In the genomic region with DNA sequence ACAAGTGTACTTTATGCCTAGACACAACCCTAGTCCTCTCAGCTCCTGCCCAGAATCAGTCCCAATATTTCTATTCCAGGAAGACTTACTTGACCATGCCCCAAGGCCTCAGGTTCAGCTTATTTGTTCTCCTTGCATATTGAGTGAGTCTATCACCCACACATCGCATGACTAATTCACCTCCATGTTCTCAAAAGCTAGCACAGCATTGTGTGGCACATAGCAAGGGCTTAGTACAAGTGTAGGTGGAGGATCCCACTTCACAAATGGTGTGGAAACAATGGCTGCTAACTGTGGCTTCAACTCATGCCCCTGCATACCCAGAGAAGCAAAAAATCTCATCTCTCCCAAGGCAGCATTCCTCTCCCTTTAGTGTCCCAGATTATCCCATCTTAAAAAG, we compare ENCODE assay signal across 23 cellular contexts.
"Had no signal": no experiment of that assay in that cellular context is flagged by ENCODE, and none has a peak within 500 bp of the region (broad histone marks: within the 10 kb centered on the region; RNA-seq: fewer than 3 reads in every experiment).

No MANE protein-coding gene starts in this region.

- H3K4me3 ChIP-seq: K562, SJSA1, SK-N-MC had no signal

- DNase-seq: Kasumi-1, MM.1S, NCI-H1092 treated with DMSO at 0.1 percent for 48 hours, NCI-H1436, NCI-H187, NCI-H2029 treated with DMSO at 0.1 percent for 48 hours, NCI-H2107, NCI-H2227 treated with DMSO at 0.1 percent for 48 hours, NCI-H510A, NCI-H524 treated with DMSO at 0.1 percent for 48 hours, NCI-H69, NCI-H774, Right ventricle myocardium superior, RPMI8226, SIG-M5 had no signal

- H3K27me3 ChIP-seq: SJSA1 had no signal

- ATAC-seq: K562 had no signal

- H3K4me2 ChIP-seq: KMS-11 had no signal

- H3K36me3 ChIP-seq: SJSA1 had no signal

- H3K4me1 ChIP-seq: SJSA1 had no signal

- H3K27ac ChIP-seq: HL-60, KMS-11, SJSA1, SK-N-MC had no signal

- H3K9me3 ChIP-seq: SJSA1 had no signal

- H3K4me3 Mint-ChIP-seq: IgD-negative memory B cell had no signal

- H3K9ac ChIP-seq: KMS-11 had no signal

- H3K36me3 Mint-ChIP-seq: IgD-negative memory B cell had no signal

- H3K27ac Mint-ChIP-seq: IgD-negative memory B cell had no signal

- H3K27me3 Mint-ChIP-seq: IgD-negative memory B cell had no signal

- FAIRE-seq: HTR-8/SVneo, K562, RCC 7860 had no signal
